In genomic region chrX:106894392-106894909, GRCh38 we compare ENCODE assay signal across 8 cellular contexts. TPM values are rescaled to one million over a fixed set of nuclear protein-coding genes. Genes with fewer than 3 reads are reported as not detected.
DNase-seq lines count a peak whose midpoint lies in the region; ATAC-seq and TF ChIP-seq lines count a peak whose summit lies in the region.

No MANE protein-coding gene starts in this region.

- peaks cover 3 to 9% (median 4%) of the 10 kb centered on the region in 3 donors for H3K27me3 Mint-ChIP-seq in CD14-positive monocyte (ENCODE audit: low read depth in 3 of 3)
- H3K27me3 Mint-ChIP-seq in activated T-cell treated with anti-CD3 and anti-CD28 coated beads, Interleukin-2, amount 50 U/mL, for 24 hours: peaks cover 60% of the 10 kb centered on the region

- H3K36me3 ChIP-seq in neutrophil: no peaks in the 10 kb centered on the region

- H3K4me3 Mint-ChIP-seq in CD14-positive monocyte: no peak overlapping the region
- H3K4me3 Mint-ChIP-seq in activated T-cell treated with anti-CD3 and anti-CD28 coated beads, Interleukin-2, amount 50 U/mL, for 24 hours: no peak overlapping the region

- H3K9me3 Mint-ChIP-seq in CD14-positive monocyte: peaks cover 0 to 2% (median 0%) of the 10 kb centered on the region in 7 donors
- no peaks in the 10 kb centered on the region for H3K9me3 Mint-ChIP-seq in activated T-cell treated with anti-CD3 and anti-CD28 coated beads, Interleukin-2, amount 50 U/mL, for 24 hours

- H3K4me3 ChIP-seq in fibroblast of pulmonary artery (replicated peaks; ENCODE audit: low read depth, low read length) (no peak overlapping the region), neutrophil (ENCODE audit: low read depth in 1 of 2, low read length in 1 of 2) (no peak overlapping the region)

- ATAC-seq in GM19035 (IDR thresholded peaks at IDR 0.05; ENCODE audit: unreplicated experiment): peak; percentile 71
- peak; percentile 80 for ATAC-seq in HG03565 (IDR thresholded peaks at IDR 0.05; ENCODE audit: unreplicated experiment)

- DNase-seq in CD14-positive monocyte (ENCODE audit: low spot score) (no peak), NOMO-1 (lab: John Stamatoyannopoulos, UW; ENCODE audit: unreplicated experiment in 2 of 2) (peak; percentile 18 to 44), fibroblast of pulmonary artery (ENCODE audit: low read depth) (peak; percentile 80), ureter (ENCODE audit: low spot score) (peak; percentile 69)
- peak; percentile 53 for DNase-seq in activated T-cell treated with anti-CD3 and anti-CD28 coated beads, Interleukin-2, amount 50 U/mL, for 24 hours

- no peaks in the 10 kb centered on the region for H3K9me3 ChIP-seq in neutrophil

- TF ChIP-seq CTCF in CD14-positive monocyte (IDR thresholded peaks at IDR 0.05) (peak; percentile 71), fibroblast of pulmonary artery (IDR thresholded peaks at IDR 0.05; ENCODE audit: low read length, missing control alignments) (peak; percentile 77), neutrophil (IDR thresholded peaks at IDR 0.05) (peak; percentile 18)

- no peaks in the 10 kb centered on the region for H3K4me1 Mint-ChIP-seq in CD14-positive monocyte
- no peaks in the 10 kb centered on the region for H3K4me1 Mint-ChIP-seq in activated T-cell treated with anti-CD3 and anti-CD28 coated beads, Interleukin-2, amount 50 U/mL, for 24 hours (ENCODE audit: low read depth)

- H3K4me1 ChIP-seq in neutrophil (ENCODE audit: control insufficient read depth in 1 of 2, insufficient read depth in 1 of 2, low read depth in 1 of 2, low read length in 1 of 2): no peaks in the 10 kb centered on the region

- peaks cover 5% of the 10 kb centered on the region for H3K27me3 ChIP-seq in neutrophil

- intact Hi-C loops in CD14-positive monocyte (cut with micrococcal nuclease): loop anchor here (5.0 to 10.0 kb wide), 2 partner anchors 1000 to 1003 kb away; no protein-coding TSS in a partner anchor

- no peak overlapping the region for H3K27ac Mint-ChIP-seq in CD14-positive monocyte
- no peak overlapping the region for H3K27ac Mint-ChIP-seq in activated T-cell treated with anti-CD3 and anti-CD28 coated beads, Interleukin-2, amount 50 U/mL, for 24 hours

- H3K27ac ChIP-seq in neutrophil: no peak overlapping the region

- H3K36me3 Mint-ChIP-seq in CD14-positive monocyte: no peaks in the 10 kb centered on the region
- no peaks in the 10 kb centered on the region for H3K36me3 Mint-ChIP-seq in activated T-cell treated with anti-CD3 and anti-CD28 coated beads, Interleukin-2, amount 50 U/mL, for 24 hours (ENCODE audit: low read depth)

RNA-seq across cellular contexts. Expression of gene RIPPLY1, which starts 8.7 kb away (rescaled TPM):
- not detected for polyA plus RNA-seq in CD14-positive monocyte
- total RNA-seq in ureter: not detected

RNA-seq across cellular contexts. Expression of gene CLDN2, which starts 25.8 kb away (rescaled TPM):
- polyA plus RNA-seq in CD14-positive monocyte: not detected
- not detected for total RNA-seq in ureter

Comparison
In these comparisons a context has a peak if more than half of its experiments do, and no peak if none do; other contexts are left out.
1. CTCF ChIP-seq: peak in every context shown above with its lines; median percentile 77 in fibroblast of pulmonary artery; 71 in CD14-positive monocyte; 18 in neutrophil.